14 cellular contexts compared by ENCODE assay signal in the genomic region with DNA sequence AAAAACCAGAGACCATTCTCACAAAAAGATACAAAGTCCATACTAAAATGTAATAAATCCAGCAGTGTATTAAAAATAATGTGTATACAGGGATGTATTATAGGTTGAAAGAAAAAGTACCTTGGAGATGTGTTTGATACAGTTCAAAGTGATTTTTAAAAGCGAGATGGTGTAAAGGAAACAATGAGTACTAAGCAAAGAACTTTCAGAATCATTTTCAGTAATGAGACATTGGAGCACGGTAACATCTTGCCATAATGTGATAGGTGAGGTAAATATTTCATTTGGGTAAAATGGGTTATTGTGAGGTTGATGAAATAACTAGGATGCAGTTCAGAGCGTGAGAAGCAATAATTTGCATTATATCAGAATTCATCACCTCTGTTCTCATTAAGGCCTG. TPM values are rescaled to one million over a fixed set of nuclear protein-coding genes. Genes with fewer than 3 reads are reported as not detected.
DNase-seq lines count a peak whose midpoint lies in the region; ATAC-seq and TF ChIP-seq lines count a peak whose summit lies in the region.
"Had no signal": no experiment of that assay in that cellular context is flagged by ENCODE, and none has a peak within 500 bp of the region (broad histone marks: within the 10 kb centered on the region; RNA-seq: fewer than 3 reads in every experiment).

No MANE protein-coding gene starts in this region.

- peak overlapping the region; percentile 27 for H3K27ac ChIP-seq in GM23248
- H3K27ac ChIP-seq in SU-DHL-6 (ENCODE audit: low read depth, low read length): peak overlapping the region; percentile 44; the same call in 1 of the 2 replicates
- H3K27ac ChIP-seq: gastroesophageal sphincter, neutrophil had no signal

- TF ChIP-seq CTCF in SU-DHL-6 (IDR thresholded peaks at IDR 0.05; ENCODE audit: insufficient read depth, low read length, poor library complexity, severe bottlenecking): no peak

- H3F3A ChIP-seq in GM23248 (ENCODE audit: insufficient read depth) (peaks cover 16% of the 10 kb centered on the region), SU-DHL-6 (ENCODE audit: insufficient read depth) (peaks cover 21% of the 10 kb centered on the region)

- peaks cover 2% of the 10 kb centered on the region; the same call in 1 of the 2 replicates for H3K4me1 ChIP-seq in GM23248 (ENCODE audit: insufficient read depth)
- H3K4me1 ChIP-seq: BE2C, gastroesophageal sphincter had no signal

- H3K4me3 Mint-ChIP-seq in activated T-cell treated with anti-CD3 and anti-CD28 coated beads, Interleukin-2, amount 50 U/mL, for 72 hours: peak overlapping the region; percentile 59 to 75

- H3K79me2 ChIP-seq in GM23248 (ENCODE audit: insufficient read depth): no peaks in the 10 kb centered on the region
- H3K79me2 ChIP-seq in SU-DHL-6 (ENCODE audit: insufficient read depth, low read length): no peaks in the 10 kb centered on the region

- DNase-seq in activated T-cell treated with anti-CD3 and anti-CD28 coated beads, Interleukin-2, amount 50 U/mL, for 72 hours: no peak
- DNase-seq in activated T-cell treated with anti-CD3 and anti-CD28 coated beads for 4 hours (no peak), GM23248 (peak; percentile 12), DMS 273 (lab: John Stamatoyannopoulos, UW; ENCODE audit: unreplicated experiment) (no peak), AG20443 (ENCODE audit: low spot score) (no peak), activated gamma-delta T cell (lab: John Stamatoyannopoulos, UW) (no peak)
- no peak for DNase-seq in stimulated activated naive CD8-positive, alpha-beta T cell treated with anti-CD3 and anti-CD28 coated beads, Interleukin-15, Interleukin-2, amounts not matched to agents 100 U/mL and 50 U/mL, for 24 hours
- DNase-seq: activated effector memory CD4-positive, alpha-beta T cell treated with anti-CD3 and anti-CD28 coated beads, Interleukin-2, amount 50 U/mL, for 16 hours; BE2C; left colon; NCI-H2029 treated with DMSO at 0.1 percent for 48 hours had no signal

- H3K27me3 ChIP-seq in GM23248 (replicated peaks; ENCODE audit: insufficient read depth): no peaks in the 10 kb centered on the region
- H3K27me3 ChIP-seq in SU-DHL-6 (ENCODE audit: low read length): no peaks in the 10 kb centered on the region
- H3K27me3 ChIP-seq: BE2C, gastroesophageal sphincter, neutrophil had no signal

- peaks cover 22% of the 10 kb centered on the region; the same call in 1 of the 2 replicates for H3K36me3 ChIP-seq in GM23248 (ENCODE audit: low read depth)
- no peaks in the 10 kb centered on the region for H3K36me3 ChIP-seq in SU-DHL-6 (ENCODE audit: low read length)
- H3K36me3 ChIP-seq: BE2C had no signal

- H3K9me2 ChIP-seq in GM23248 (ENCODE audit: insufficient read depth) (no peaks in the 10 kb centered on the region), SU-DHL-6 (replicated peaks; ENCODE audit: insufficient read depth, low read length) (no peaks in the 10 kb centered on the region)

- no peaks in the 10 kb centered on the region for H3K27me3 Mint-ChIP-seq in activated T-cell treated with anti-CD3 and anti-CD28 coated beads, Interleukin-2, amount 50 U/mL, for 72 hours (ENCODE audit: low read depth)

- H4K20me1 ChIP-seq in GM23248 (ENCODE audit: insufficient read depth): no peaks in the 10 kb centered on the region
- H4K20me1 ChIP-seq in SU-DHL-6 (ENCODE audit: low read depth, low read length): no peaks in the 10 kb centered on the region

- peak; percentile 84 to 85 for ATAC-seq in activated T-cell treated with anti-CD3 and anti-CD28 coated beads, Interleukin-2, amount 50 U/mL, for 72 hours (replicated peaks in 1 of 2)
- peak; percentile 80 for ATAC-seq in stimulated activated naive CD8-positive, alpha-beta T cell treated with anti-CD3 and anti-CD28 coated beads, Interleukin-15, Interleukin-2, amounts not matched to agents 100 U/mL and 50 U/mL, for 24 hours
- ATAC-seq: gastroesophageal sphincter had no signal

- H3K9me3 ChIP-seq in GM23248 (ENCODE audit: low read depth): no peaks in the 10 kb centered on the region
- no peaks in the 10 kb centered on the region for H3K9me3 ChIP-seq in SU-DHL-6 (ENCODE audit: insufficient read depth, low read length)
- H3K9me3 ChIP-seq: BE2C, gastroesophageal sphincter, neutrophil had no signal

- WGBS in GM23248 (ENCODE audit: low coverage in 1 of 2, low lambda C conversion rate in 2 of 2, missing lambda C conversion rate in 2 of 2), 2 experiments: 73 to 77% methylated on average over 3 of the region's 3 CpGs

- no peak overlapping the region for H2AFZ ChIP-seq in GM23248
- H2AFZ ChIP-seq in SU-DHL-6 (ENCODE audit: low read depth, low read length, severe bottlenecking): no peak overlapping the region

- in situ Hi-C loops in GM23248 (cut with MboI): loop anchor here (25.0 kb wide), 1 partner anchor 157 kb away; no protein-coding TSS in a partner anchor

- peaks cover 3 to 25% of the 10 kb centered on the region in 2 donors for H3K36me3 Mint-ChIP-seq in activated T-cell treated with anti-CD3 and anti-CD28 coated beads, Interleukin-2, amount 50 U/mL, for 72 hours (ENCODE audit: insufficient read depth in 2 of 2)

- H3K4me2 ChIP-seq in GM23248 (ENCODE audit: unreplicated experiment) (no peak overlapping the region), SU-DHL-6 (ENCODE audit: low read depth, low read length, poor library complexity, severe bottlenecking) (no peak overlapping the region)

- H3K9ac ChIP-seq in GM23248: no peak overlapping the region
- no peak overlapping the region for H3K9ac ChIP-seq in SU-DHL-6 (ENCODE audit: low read length)

- H3K4me3 ChIP-seq in GM23248 (no peak overlapping the region), SU-DHL-6 (ENCODE audit: insufficient read depth, low read length, poor library complexity, severe bottlenecking) (no peak overlapping the region)
- H3K4me3 ChIP-seq: gastroesophageal sphincter had no signal

- H3K4me1 Mint-ChIP-seq in activated T-cell treated with anti-CD3 and anti-CD28 coated beads, Interleukin-2, amount 50 U/mL, for 72 hours (ENCODE audit: low read depth): peaks cover 34% of the 10 kb centered on the region

- H3K27ac Mint-ChIP-seq in activated T-cell treated with anti-CD3 and anti-CD28 coated beads, Interleukin-2, amount 50 U/mL, for 72 hours: peak overlapping the region; percentile 97

- H3K9me3 Mint-ChIP-seq in activated T-cell treated with anti-CD3 and anti-CD28 coated beads, Interleukin-2, amount 50 U/mL, for 72 hours: no peaks in the 10 kb centered on the region

RNA-seq across cellular contexts. Expression of gene EIF2S3, which starts 25.9 kb away (rescaled TPM):
- total RNA-seq in activated T-cell treated with anti-CD3 and anti-CD28 coated beads, Interleukin-2, amount 50 U/mL, for 72 hours: 100 to 1,000 TPM; 320 to 443 TPM
- total RNA-seq in GM23248 (2014; rRNA removed; shearing (Covaris generic)): 163 and 190 TPM in 2 replicates
- 57.2 and 57.9 TPM in 2 replicates for polyA plus RNA-seq in GM23248 (2016; fragmentation: Nextera tagmentation; extraction: Ambion mirVana)

RNA-seq across cellular contexts. Expression of gene KLHL15, which starts 53.7 kb away (rescaled TPM):
- 10 to 100 TPM; 17.9 to 19.9 TPM for total RNA-seq in activated T-cell treated with anti-CD3 and anti-CD28 coated beads, Interleukin-2, amount 50 U/mL, for 72 hours
- 8.1 and 8.2 TPM in 2 replicates for total RNA-seq in GM23248 (2014; rRNA removed; shearing (Covaris generic))
- polyA plus RNA-seq in GM23248 (2016; fragmentation: Nextera tagmentation; extraction: Ambion mirVana): 2.9 and 3.4 TPM in 2 replicates
